ENCODE assay signal across 10 cellular contexts in the genomic region with DNA sequence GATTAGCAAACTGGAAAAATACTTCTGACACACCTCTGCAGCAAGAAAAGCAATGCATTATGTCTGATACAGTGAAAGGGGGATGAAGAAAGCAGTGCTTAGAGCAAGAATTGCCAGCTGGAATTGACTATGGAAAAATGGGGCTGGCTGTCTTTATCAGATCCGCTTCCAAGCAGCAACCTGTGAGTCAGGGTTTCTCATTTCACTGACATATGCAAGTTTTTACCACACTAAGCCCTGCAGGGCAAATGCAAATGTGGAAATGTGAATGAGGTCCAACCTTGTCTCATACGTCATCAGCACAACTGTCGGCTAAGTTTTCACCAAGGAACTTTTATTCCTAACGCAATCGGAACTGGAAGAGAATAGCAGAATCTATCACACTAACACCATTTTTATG.
DNase-seq lines count a peak whose midpoint lies in the region; ATAC-seq and TF ChIP-seq lines count a peak whose summit lies in the region.
"Had no signal": no experiment of that assay in that cellular context is flagged by ENCODE, and none has a peak within 500 bp of the region (broad histone marks: within the 10 kb centered on the region; RNA-seq: fewer than 3 reads in every experiment).

No MANE protein-coding gene starts in this region.

- in situ Hi-C loops in HAP-1 (cut with MboI; ENCODE audit: low sequenced_read_pairs), result no loop called here

- peak overlapping the region; percentile 53 for H3K4me2 ChIP-seq in smooth muscle cell

- no peak overlapping the region for H3K9ac ChIP-seq in smooth muscle cell (ENCODE audit: low read depth)

- 30% methylated on average over 5 of the region's 5 CpGs for WGBS in smooth muscle cell (ENCODE audit: low lambda C conversion rate)

- peak overlapping the region; percentile 64 for H3K27ac ChIP-seq in smooth muscle cell (ENCODE audit: low read depth)

- H3K79me2 ChIP-seq in smooth muscle cell (ENCODE audit: low read depth), result no peaks in the 10 kb centered on the region

- H2AFZ ChIP-seq in smooth muscle cell (ENCODE audit: low read depth), result no peak overlapping the region

- H4K20me1 ChIP-seq in smooth muscle cell (ENCODE audit: low read depth), result no peaks in the 10 kb centered on the region

- H3K4me1 ChIP-seq in HAP-1 (peaks cover 8% of the 10 kb centered on the region), smooth muscle cell (ENCODE audit: low read depth) (peaks cover 4% of the 10 kb centered on the region)

- no peaks in the 10 kb centered on the region for H3F3A ChIP-seq in smooth muscle cell (ENCODE audit: low read depth)

- TF ChIP-seq CTCF in foreskin fibroblast (IDR thresholded peaks at IDR 0.05; ENCODE audit: low read depth, low read length) (no peak), smooth muscle cell (IDR thresholded peaks at IDR 0.05; ENCODE audit: borderline replicate concordance, insufficient read depth, poor library complexity, severe bottlenecking) (no peak)

- H3K4me3 ChIP-seq in HAP-1, result no peak overlapping the region
- H3K4me3 ChIP-seq in foreskin fibroblast (ENCODE audit: low read depth in 1 of 2, low read length in 2 of 2), result no peak overlapping the region
- H3K4me3 ChIP-seq in smooth muscle cell, result no peak overlapping the region

- no peaks in the 10 kb centered on the region for H3K27me3 ChIP-seq in HAP-1 (ENCODE audit: low read depth)
- H3K27me3 ChIP-seq in smooth muscle cell (ENCODE audit: low read depth), result no peaks in the 10 kb centered on the region

- peaks cover 4% of the 10 kb centered on the region; the same call in 1 of the 2 replicates for H3K9me3 ChIP-seq in HAP-1
- no peaks in the 10 kb centered on the region for H3K9me3 ChIP-seq in smooth muscle cell (replicated peaks; ENCODE audit: low read depth)

- no peak for ATAC-seq in GM21619 (IDR thresholded peaks at IDR 0.05; ENCODE audit: unreplicated experiment)

- no peaks in the 10 kb centered on the region for H3K36me3 ChIP-seq in HAP-1 (replicated peaks)
- H3K36me3 ChIP-seq in smooth muscle cell (ENCODE audit: low read depth), result no peaks in the 10 kb centered on the region

- DNase-seq in HAP-1 (ENCODE audit: low spot score in 2 of 2) (peak; percentile 62 to 78), T1000 (lab: John Stamatoyannopoulos, UW) (peak; percentile 73), foreskin fibroblast (peak; percentile 94 to 96), smooth muscle cell (lab: John Stamatoyannopoulos, UW; ENCODE audit: unreplicated experiment) (no peak), ecto neural progenitor cell (ENCODE audit: low spot score) (no peak), NCI-H748 treated with DMSO at 0.1 percent for 48 hours (lab: John Stamatoyannopoulos, UW) (no peak)
- DNase-seq in stimulated activated CD4-positive, alpha-beta T cell treated with anti-CD3 and anti-CD28 coated beads, Interleukin-1b, Interleukin-23, amount 100 ng/mL, for 48 hours, result no peak
- DNase-seq: NCI-H510A, occipital lobe had no signal

Comparison
In these comparisons a context has a peak if more than half of its experiments do, and no peak if none do; other contexts are left out.
1. DNase-seq: peak in HAP-1 (2 of 2), T1000 (single experiment) and foreskin fibroblast (2 of 2); none in smooth muscle cell (single experiment), ecto neural progenitor cell (single experiment), NCI-H748 treated with DMSO at 0.1 percent for 48 hours (single experiment) and stimulated activated CD4-positive, alpha-beta T cell treated with anti-CD3 and anti-CD28 coated beads, Interleukin-1b, Interleukin-23, amount 100 ng/mL, for 48 hours (single experiment).